In genomic region chr21:33021150-33021549, GRCh38 we compare ENCODE assay signal across 24 cellular contexts. TPM values are rescaled to one million over a fixed set of nuclear protein-coding genes. Genes with fewer than 3 reads are reported as not detected.
A peak's percentile ranks its signal among the peaks of the same experiment; 100 is the strongest.
DNase-seq lines count a peak whose midpoint lies in the region; ATAC-seq, FAIRE-seq and TF ChIP-seq lines count a peak whose summit lies in the region.
"Had no signal": no experiment of that assay in that cellular context is flagged by ENCODE, and none has a peak within 500 bp of the region (broad histone marks: within the 10 kb centered on the region; RNA-seq: fewer than 3 reads in every experiment).

No MANE protein-coding gene starts in this region.

- H3K4me3 Mint-ChIP-seq in activated CD8-positive, alpha-beta memory T cell treated with anti-CD3 and anti-CD28 coated beads, Interleukin-2, amount 10 ng/mL, durations not matched to agents 7 days and 5 days: no peak overlapping the region
- H3K4me3 Mint-ChIP-seq in activated T-helper 1 cell treated with anti-CD3 and anti-CD28 coated beads, Interleukin-12 subunit alpha, Interleukin-12 subunit beta, Interleukin-2, Interleukin-4 antibody, amounts not matched to agents 30 ng/mL and 10 ng/mL and 1 ng/mL, durations not matched to agents 14 hours and 24 hours and 36 hours: no peak overlapping the region
- H3K4me3 Mint-ChIP-seq in nephron progenitor cell: no peak overlapping the region
- H3K4me3 Mint-ChIP-seq: HFFc6 had no signal

- intact Hi-C loops in activated T-helper 1 cell treated with anti-CD3 and anti-CD28 coated beads, Interleukin-12 subunit alpha, Interleukin-12 subunit beta, Interleukin-2, Interleukin-4 antibody, amounts not matched to agents 30 ng/mL and 10 ng/mL and 1 ng/mL, durations not matched to agents 14 hours and 24 hours and 36 hours (cut with micrococcal nuclease): loop anchor here (10.0 kb wide), 1 partner anchor 186 kb away; no protein-coding TSS in a partner anchor

- H3K9me3 ChIP-seq in osteoblast (ENCODE audit: low read depth, low read length): no peaks in the 10 kb centered on the region
- H3K9me3 ChIP-seq: HAP-1 had no signal

- no peaks in the 10 kb centered on the region for H3K4me1 ChIP-seq in osteoblast (ENCODE audit: insufficient read depth, low read length)

- H2AFZ ChIP-seq in osteoblast (ENCODE audit: low read length): no peak overlapping the region
- H2AFZ ChIP-seq: GM23248 had no signal

- H4K20me1 ChIP-seq in osteoblast (ENCODE audit: insufficient read depth, low read length): no peaks in the 10 kb centered on the region

- H3K4me3 ChIP-seq in osteoblast (ENCODE audit: insufficient read depth, low read length): no peak overlapping the region
- no peak overlapping the region for H3K4me3 ChIP-seq in brain microvascular endothelial cell (ENCODE audit: low read depth, low read length)
- H3K4me3 ChIP-seq: BLaER1, GM23248, HAP-1 had no signal

- H3K27ac ChIP-seq in osteoblast (ENCODE audit: low read depth, low read length): no peak overlapping the region
- no peak overlapping the region for H3K27ac ChIP-seq in brain microvascular endothelial cell
- H3K27ac ChIP-seq: BLaER1, GM23248, KMS-11 had no signal

- peaks cover 19% of the 10 kb centered on the region for H3K4me1 Mint-ChIP-seq in activated CD8-positive, alpha-beta memory T cell treated with anti-CD3 and anti-CD28 coated beads, Interleukin-2, amount 10 ng/mL, durations not matched to agents 7 days and 5 days
- H3K4me1 Mint-ChIP-seq in activated T-helper 1 cell treated with anti-CD3 and anti-CD28 coated beads, Interleukin-12 subunit alpha, Interleukin-12 subunit beta, Interleukin-2, Interleukin-4 antibody, amounts not matched to agents 30 ng/mL and 10 ng/mL and 1 ng/mL, durations not matched to agents 14 hours and 24 hours and 36 hours (ENCODE audit: low read depth): peaks cover 20% of the 10 kb centered on the region
- H3K4me1 Mint-ChIP-seq in nephron progenitor cell: peaks cover 24% of the 10 kb centered on the region

- no peak for FAIRE-seq in GM12892 (lab: Jason Lieb, UNC)
- FAIRE-seq: D721Med had no signal

- peak; percentile 31 for DNase-seq in activated CD8-positive, alpha-beta memory T cell treated with anti-CD3 and anti-CD28 coated beads, Interleukin-2, amount 10 ng/mL, durations not matched to agents 7 days and 5 days
- DNase-seq in activated CD8-positive, alpha-beta memory T cell treated with anti-CD3 and anti-CD28 coated beads, Interleukin-2, amount 50 U/mL, for 4 hours: no peak
- peak; percentile 30 for DNase-seq in GM10266 (ENCODE audit: extremely low spot score)
- no peak for DNase-seq in activated T-helper 1 cell treated with anti-CD3 and anti-CD28 coated beads, Interleukin-12 subunit alpha, Interleukin-12 subunit beta, Interleukin-2, Interleukin-4 antibody, amounts not matched to agents 30 ng/mL and 10 ng/mL and 1 ng/mL, durations not matched to agents 14 hours and 24 hours and 36 hours (ENCODE audit: low spot score)
- DNase-seq in osteoblast (ENCODE audit: insufficient read length, low spot score, missing footprints): peak; percentile 69
- DNase-seq in brain microvascular endothelial cell: no peak
- no peak for DNase-seq in GM12892 (ENCODE audit: insufficient read length)
- DNase-seq in nephron progenitor cell: no peak
- DNase-seq: 8988T; ACHN; CD4-positive, CD25-positive, alpha-beta regulatory T cell; GM23248; HFFc6; MM.1S; NCI-H1417 treated with DMSO at 0.1 percent for 48 hours; NCI-H187 treated with DMSO at 0.1 percent for 48 hours; NCI-H2107; NCI-H524 treated with DMSO at 0.1 percent for 48 hours; NCI-H774 had no signal

- H3K27ac Mint-ChIP-seq in activated CD8-positive, alpha-beta memory T cell treated with anti-CD3 and anti-CD28 coated beads, Interleukin-2, amount 10 ng/mL, durations not matched to agents 7 days and 5 days: no peak overlapping the region
- H3K27ac Mint-ChIP-seq in activated T-helper 1 cell treated with anti-CD3 and anti-CD28 coated beads, Interleukin-12 subunit alpha, Interleukin-12 subunit beta, Interleukin-2, Interleukin-4 antibody, amounts not matched to agents 30 ng/mL and 10 ng/mL and 1 ng/mL, durations not matched to agents 14 hours and 24 hours and 36 hours: peak overlapping the region; percentile 23
- H3K27ac Mint-ChIP-seq in nephron progenitor cell: no peak overlapping the region
- H3K27ac Mint-ChIP-seq: HFFc6 had no signal

- CTCF ChIA-PET in activated CD8-positive, alpha-beta memory T cell treated with anti-CD3 and anti-CD28 coated beads, Interleukin-2, amount 10 ng/mL, durations not matched to agents 7 days and 5 days (lab: Charles Lee): interaction anchor here (0.8 kb wide), 1 partner anchor 9 kb away, joined by 4 read pairs; no protein-coding TSS in a partner anchor

- peaks cover 93% of the 10 kb centered on the region for H3K27me3 Mint-ChIP-seq in activated CD8-positive, alpha-beta memory T cell treated with anti-CD3 and anti-CD28 coated beads, Interleukin-2, amount 10 ng/mL, durations not matched to agents 7 days and 5 days
- peaks cover 79% of the 10 kb centered on the region for H3K27me3 Mint-ChIP-seq in activated T-helper 1 cell treated with anti-CD3 and anti-CD28 coated beads, Interleukin-12 subunit alpha, Interleukin-12 subunit beta, Interleukin-2, Interleukin-4 antibody, amounts not matched to agents 30 ng/mL and 10 ng/mL and 1 ng/mL, durations not matched to agents 14 hours and 24 hours and 36 hours (ENCODE audit: insufficient read depth)
- peaks cover 98% of the 10 kb centered on the region for H3K27me3 Mint-ChIP-seq in nephron progenitor cell (ENCODE audit: low read depth, poor library complexity)

- no peak for ATAC-seq in activated CD8-positive, alpha-beta memory T cell treated with anti-CD3 and anti-CD28 coated beads, Interleukin-2, amount 10 ng/mL, durations not matched to agents 7 days and 5 days

- no peaks in the 10 kb centered on the region for H3K36me3 ChIP-seq in osteoblast (ENCODE audit: insufficient read depth, low read length)
- no peaks in the 10 kb centered on the region for H3K36me3 ChIP-seq in brain microvascular endothelial cell (replicated peaks)
- H3K36me3 ChIP-seq: BLaER1, HAP-1 had no signal

- no peak for TF ChIP-seq POLR2A in GM12892 (IDR thresholded peaks at IDR 0.05; ENCODE audit: low read depth, low read length)

- H3K79me2 ChIP-seq in osteoblast (ENCODE audit: insufficient read depth, low read length): no peaks in the 10 kb centered on the region

- H3K36me3 Mint-ChIP-seq in activated CD8-positive, alpha-beta memory T cell treated with anti-CD3 and anti-CD28 coated beads, Interleukin-2, amount 10 ng/mL, durations not matched to agents 7 days and 5 days: no peaks in the 10 kb centered on the region
- peaks cover 1% of the 10 kb centered on the region for H3K36me3 Mint-ChIP-seq in activated T-helper 1 cell treated with anti-CD3 and anti-CD28 coated beads, Interleukin-12 subunit alpha, Interleukin-12 subunit beta, Interleukin-2, Interleukin-4 antibody, amounts not matched to agents 30 ng/mL and 10 ng/mL and 1 ng/mL, durations not matched to agents 14 hours and 24 hours and 36 hours (ENCODE audit: low read depth)
- no peaks in the 10 kb centered on the region for H3K36me3 Mint-ChIP-seq in nephron progenitor cell (ENCODE audit: low read depth)
- H3K36me3 Mint-ChIP-seq: IgD-negative memory B cell had no signal

- in situ Hi-C loops in brain microvascular endothelial cell (cut with HindIII; ENCODE audit: low pct_ligation_motif_present, low sequenced_read_pairs): no loop called here

- no peak for TF ChIP-seq CTCF in GM10266 (IDR thresholded peaks at IDR 0.05; ENCODE audit: control insufficient read depth, insufficient read depth, low read depth, missing control alignments)
- TF ChIP-seq CTCF in osteoblast (IDR thresholded peaks at IDR 0.05; ENCODE audit: extremely low read depth, low read depth, low read length): no peak
- no peak for TF ChIP-seq CTCF in brain microvascular endothelial cell (IDR thresholded peaks at IDR 0.05; ENCODE audit: low read depth, low read length, missing control alignments)
- TF ChIP-seq CTCF in nephron progenitor cell (IDR thresholded peaks at IDR 0.05): no peak

- H3K27me3 ChIP-seq in osteoblast (ENCODE audit: insufficient read depth, low read length): peaks cover 85% of the 10 kb centered on the region
- H3K27me3 ChIP-seq in brain microvascular endothelial cell (replicated peaks): peaks cover 83% of the 10 kb centered on the region

- no peaks in the 10 kb centered on the region for H3K9me3 Mint-ChIP-seq in activated CD8-positive, alpha-beta memory T cell treated with anti-CD3 and anti-CD28 coated beads, Interleukin-2, amount 10 ng/mL, durations not matched to agents 7 days and 5 days (ENCODE audit: low read depth)
- H3K9me3 Mint-ChIP-seq in activated T-helper 1 cell treated with anti-CD3 and anti-CD28 coated beads, Interleukin-12 subunit alpha, Interleukin-12 subunit beta, Interleukin-2, Interleukin-4 antibody, amounts not matched to agents 30 ng/mL and 10 ng/mL and 1 ng/mL, durations not matched to agents 14 hours and 24 hours and 36 hours: no peaks in the 10 kb centered on the region
- no peaks in the 10 kb centered on the region for H3K9me3 Mint-ChIP-seq in nephron progenitor cell
- H3K9me3 Mint-ChIP-seq: HFFc6, IgD-negative memory B cell had no signal

- no peak overlapping the region for H3K4me2 ChIP-seq in osteoblast (ENCODE audit: insufficient read depth, low read length)
- H3K4me2 ChIP-seq: KMS-11 had no signal

RNA-seq across cellular contexts. Expression of gene OLIG2, which starts 4.6 kb away (rescaled TPM):
- not detected for total RNA-seq in activated CD8-positive, alpha-beta memory T cell treated with anti-CD3 and anti-CD28 coated beads, Interleukin-2, amount 10 ng/mL, durations not matched to agents 7 days and 5 days
- not detected in 2 replicates for total RNA-seq in activated T-helper 1 cell treated with anti-CD3 and anti-CD28 coated beads, Interleukin-12 subunit alpha, Interleukin-12 subunit beta, Interleukin-2, Interleukin-4 antibody, amounts not matched to agents 30 ng/mL and 10 ng/mL and 1 ng/mL, durations not matched to agents 14 hours and 24 hours and 36 hours
- total RNA-seq in osteoblast: not detected in 2 replicates
- not detected for polyA plus RNA-seq in GM12892 (2012; ENCODE audit: missing spikeins)
- total RNA-seq: CD4-positive, CD25-positive, alpha-beta regulatory T cell; GM23248; HFFc6 had no signal
- polyA plus RNA-seq: CD4-positive, CD25-positive, alpha-beta regulatory T cell; GM23248; IgD-negative memory B cell had no signal

RNA-seq across cellular contexts. Expression of gene OLIG1, which starts 48.8 kb away (rescaled TPM):
- not detected for total RNA-seq in activated CD8-positive, alpha-beta memory T cell treated with anti-CD3 and anti-CD28 coated beads, Interleukin-2, amount 10 ng/mL, durations not matched to agents 7 days and 5 days
- not detected in 2 replicates for total RNA-seq in activated T-helper 1 cell treated with anti-CD3 and anti-CD28 coated beads, Interleukin-12 subunit alpha, Interleukin-12 subunit beta, Interleukin-2, Interleukin-4 antibody, amounts not matched to agents 30 ng/mL and 10 ng/mL and 1 ng/mL, durations not matched to agents 14 hours and 24 hours and 36 hours
- total RNA-seq in osteoblast: not detected in 2 replicates
- polyA plus RNA-seq in GM12892 (2012; ENCODE audit: missing spikeins): not detected
- total RNA-seq: CD4-positive, CD25-positive, alpha-beta regulatory T cell; GM23248; HFFc6 had no signal
- polyA plus RNA-seq: CD4-positive, CD25-positive, alpha-beta regulatory T cell; GM23248; IgD-negative memory B cell had no signal

Comparison
In these comparisons a context has a peak if more than half of its experiments do, and no peak if none do; other contexts are left out.
1. DNase-seq: peak in activated CD8-positive, alpha-beta memory T cell treated with anti-CD3 and anti-CD28 coated beads, Interleukin-2, amount 10 ng/mL, durations not matched to agents 7 days and 5 days (single experiment), GM10266 (single experiment) and osteoblast (single experiment); none in activated CD8-positive, alpha-beta memory T cell treated with anti-CD3 and anti-CD28 coated beads, Interleukin-2, amount 50 U/mL, for 4 hours (single experiment), activated T-helper 1 cell treated with anti-CD3 and anti-CD28 coated beads, Interleukin-12 subunit alpha, Interleukin-12 subunit beta, Interleukin-2, Interleukin-4 antibody, amounts not matched to agents 30 ng/mL and 10 ng/mL and 1 ng/mL, durations not matched to agents 14 hours and 24 hours and 36 hours (single experiment), brain microvascular endothelial cell (single experiment), GM12892 (single experiment) and nephron progenitor cell (single experiment).